Comparison of ENCODE assay signal across 9 cellular contexts in genomic region chr2:130376433-130377293, GRCh38. TPM values are rescaled to one million over a fixed set of nuclear protein-coding genes. Genes with fewer than 3 reads are reported as not detected.
DNase-seq lines count a peak whose midpoint lies in the region; ATAC-seq and TF ChIP-seq lines count a peak whose summit lies in the region.
"Had no signal": no experiment of that assay in that cellular context is flagged by ENCODE, and none has a peak within 500 bp of the region (broad histone marks: within the 10 kb centered on the region; RNA-seq: fewer than 3 reads in every experiment).

No MANE protein-coding gene starts in this region.

- TF ChIP-seq POLR2A in sigmoid colon (IDR thresholded peaks at IDR 0.05) = no peak
- no peak for TF ChIP-seq POLR2A in gastrocnemius medialis (IDR thresholded peaks at IDR 0.05)

- H3K9me3 ChIP-seq in sigmoid colon (no peaks in the 10 kb centered on the region), gastrocnemius medialis (no peaks in the 10 kb centered on the region)

- H3K27me3 Mint-ChIP-seq in activated T-cell treated with anti-CD3 and anti-CD28 coated beads, Interleukin-2, amount 50 U/mL, for 24 hours = no peaks in the 10 kb centered on the region

- in situ Hi-C loops in gastrocnemius medialis (cut with MboI; ENCODE audit: low sequenced_read_pairs in 4 of 4) = no loop called here

- TF ChIP-seq CTCF in sigmoid colon (IDR thresholded peaks at IDR 0.05) (no peak), gastrocnemius medialis (IDR thresholded peaks at IDR 0.05 in 4 of 5, conservative IDR thresholded peaks at IDR 0.05 in 1 of 5) (peak in 1 of 5 experiments; percentile 8)

- H3K4me3 ChIP-seq in sigmoid colon = no peak overlapping the region
- no peak overlapping the region for H3K4me3 ChIP-seq in gastrocnemius medialis

- H3K36me3 Mint-ChIP-seq in activated T-cell treated with anti-CD3 and anti-CD28 coated beads, Interleukin-2, amount 50 U/mL, for 24 hours (ENCODE audit: low read depth) = peaks cover 69% of the 10 kb centered on the region

- TF ChIP-seq EP300 in sigmoid colon (IDR thresholded peaks at IDR 0.05) = no peak

- peak overlapping the region; percentile 0 for H3K4me3 Mint-ChIP-seq in activated T-cell treated with anti-CD3 and anti-CD28 coated beads, Interleukin-2, amount 50 U/mL, for 24 hours

- peaks cover 71% of the 10 kb centered on the region for H3K4me1 Mint-ChIP-seq in activated T-cell treated with anti-CD3 and anti-CD28 coated beads, Interleukin-2, amount 50 U/mL, for 24 hours (ENCODE audit: low read depth)

- H3K4me1 ChIP-seq in sigmoid colon (peaks cover 0 to 23% (median 18%) of the 10 kb centered on the region in 4 donors), gastrocnemius medialis (no peaks in the 10 kb centered on the region)

- H3K9me3 Mint-ChIP-seq in activated T-cell treated with anti-CD3 and anti-CD28 coated beads, Interleukin-2, amount 50 U/mL, for 24 hours = no peaks in the 10 kb centered on the region

- peak overlapping the region; percentile 19 for H3K27ac Mint-ChIP-seq in activated T-cell treated with anti-CD3 and anti-CD28 coated beads, Interleukin-2, amount 50 U/mL, for 24 hours

- H3K27ac ChIP-seq in sigmoid colon (no peak overlapping the region), gastrocnemius medialis (no peak overlapping the region)

- intact Hi-C loops in sigmoid colon (cut with DNase I) = no loop called here
- intact Hi-C loops in gastrocnemius medialis (cut with DNase I; ENCODE audit: low total_unique reads) = no loop called here

- ATAC-seq in HG02763 (IDR thresholded peaks at IDR 0.05; ENCODE audit: unreplicated experiment) (peak; percentile 53), gastrocnemius medialis (no peak)

- WGBS in sigmoid colon, 2 donors = 69 to 80% methylated on average over 11 of the region's 11 CpGs

- DNase-seq in activated T-cell treated with anti-CD3 and anti-CD28 coated beads, Interleukin-2, amount 50 U/mL, for 24 hours = no peak
- DNase-seq in activated T-cell treated with anti-CD3 and anti-CD28 coated beads, Interleukin-2, amount 50 U/mL, for 1 hour = no peak
- DNase-seq in OCI-M1 (lab: John Stamatoyannopoulos, UW) (peak; percentile 14), sigmoid colon (peak; percentile 28), NCI-H2029 (lab: John Stamatoyannopoulos, UW) (no peak), NCI-H226 (no peak), gastrocnemius medialis (no peak)
- DNase-seq: T-helper 9 cell had no signal

- H3K27me3 ChIP-seq in sigmoid colon = no peaks in the 10 kb centered on the region
- H3K27me3 ChIP-seq in gastrocnemius medialis = peaks cover 0 to 3% (median 0%) of the 10 kb centered on the region in 3 donors

- peaks cover 0 to 15% (median 4%) of the 10 kb centered on the region in 4 donors for H3K36me3 ChIP-seq in sigmoid colon
- no peaks in the 10 kb centered on the region for H3K36me3 ChIP-seq in gastrocnemius medialis

RNA-seq across cellular contexts. Expression of gene PTPN18, which starts 20.8 kb away (rescaled TPM):
- total RNA-seq in sigmoid colon = 10 to 100 TPM; 30.0 to 39.2 (median 37.4) TPM
- polyA plus RNA-seq in sigmoid colon = 100 to 1,000 TPM in 1 of 3 donors, 10 to 100 TPM in 2; 49.7 to 113 (median 55.3) TPM
- total RNA-seq in gastrocnemius medialis = 10 to 100 TPM in 1 of 4 donors, 1 to 10 TPM in 3; 3.0 to 15.2 (median 7.0) TPM

RNA-seq across cellular contexts. Expression of gene IMP4, which starts 34.0 kb away (rescaled TPM):
- total RNA-seq in sigmoid colon = 100 to 1,000 TPM in 1 of 4 donors, 10 to 100 TPM in 3; 71.2 to 130 (median 81.2) TPM
- 10 to 100 TPM; 48.0 to 85.0 (median 51.3) TPM for polyA plus RNA-seq in sigmoid colon
- 100 to 1,000 TPM; 114 to 179 (median 149) TPM for total RNA-seq in gastrocnemius medialis

Comparison
In these comparisons a context has a peak if more than half of its experiments do, and no peak if none do; other contexts are left out.
1. DNase-seq: peak in OCI-M1 (single experiment) and sigmoid colon (single experiment); none in activated T-cell treated with anti-CD3 and anti-CD28 coated beads, Interleukin-2, amount 50 U/mL, for 24 hours (single experiment), activated T-cell treated with anti-CD3 and anti-CD28 coated beads, Interleukin-2, amount 50 U/mL, for 1 hour (single experiment), NCI-H2029 (single experiment), NCI-H226 (single experiment) and gastrocnemius medialis (0 of 2).